Comparison of ENCODE assay signal across 8 cellular contexts in the genomic region with DNA sequence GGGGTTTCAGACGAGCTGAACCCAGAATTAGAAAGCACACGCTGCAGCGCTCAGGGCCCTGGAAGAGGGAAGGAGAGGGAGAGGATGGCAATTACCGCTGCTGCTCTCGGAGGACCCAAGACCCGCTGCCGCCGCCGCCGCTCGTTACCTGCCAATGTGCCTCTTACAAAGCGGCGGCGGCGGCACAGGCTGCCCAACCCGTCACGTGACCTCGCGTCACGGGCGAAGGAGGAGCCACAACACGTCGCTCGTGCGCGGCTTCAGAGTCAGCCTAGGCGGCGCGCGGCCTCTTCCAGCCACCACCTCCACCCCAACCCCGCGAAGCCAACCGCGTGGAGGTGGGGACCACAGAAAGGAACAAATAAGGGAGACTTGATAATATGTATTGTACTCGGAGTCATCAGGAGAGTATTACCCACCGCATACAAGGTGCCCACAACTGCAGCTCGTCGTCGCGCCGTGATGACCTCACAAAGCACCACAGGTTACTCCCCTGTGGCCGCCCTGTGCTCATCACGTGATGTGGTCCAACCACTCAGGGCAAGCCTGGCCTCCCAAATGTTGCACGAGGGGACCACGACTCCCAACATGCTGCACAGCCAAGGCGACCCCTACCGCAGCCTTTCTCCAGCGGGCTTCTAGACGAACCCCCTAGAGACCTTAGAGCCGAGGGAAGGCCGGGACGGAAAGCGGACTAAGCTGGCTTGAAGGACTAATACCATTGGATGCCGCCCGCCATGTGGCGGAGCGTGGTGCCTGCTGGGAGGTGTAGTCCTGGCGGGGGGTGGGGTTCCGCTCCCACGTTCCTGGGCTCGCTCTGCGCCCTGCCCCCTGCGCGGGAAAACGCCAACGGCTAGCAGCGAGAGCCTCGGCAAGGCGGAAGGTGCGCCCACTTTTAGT. TPM values are rescaled to one million over a fixed set of nuclear protein-coding genes. Genes with fewer than 3 reads are reported as not detected.
DNase-seq lines count a peak whose midpoint lies in the region; ATAC-seq and TF ChIP-seq lines count a peak whose summit lies in the region.

Gene UBAP2 (minus strand): TSS at position 158 of the 900 bp plus-strand sequence. CDS start 31,739 bp downstream, outside the sequence.

- no peak for TF ChIP-seq CTCF in kidney epithelial cell (IDR thresholded peaks at IDR 0.05; ENCODE audit: insufficient read depth, low read length, poor library complexity, severe bottlenecking)

- no peaks in the 10 kb centered on the region for H3K27me3 ChIP-seq in kidney epithelial cell (ENCODE audit: control insufficient read depth, insufficient read depth, low read length)

- no peaks in the 10 kb centered on the region for H3K36me3 ChIP-seq in kidney epithelial cell (ENCODE audit: control insufficient read depth, insufficient read depth, low read length)

- H3K4me3 ChIP-seq in kidney epithelial cell (ENCODE audit: low read depth, low read length) = peak within 1 kb of the TSS; percentile 95

- DNase-seq in AG20443 (ENCODE audit: low spot score) (peak; percentile 95), NCI-H460 (ENCODE audit: extremely low read depth, low read depth) (peak; percentile 92), cerebellum (ENCODE audit: low spot score) (peak; percentile 95), kidney epithelial cell (ENCODE audit: low read depth) (peak; percentile 86)
- DNase-seq in activated CD4-positive, alpha-beta T cell treated with anti-CD3 and anti-CD28 coated beads for 1 hour = peak; percentile 95
- peak; percentile 93 to 95 for DNase-seq in stimulated activated CD4-positive, alpha-beta T cell treated with anti-CD3 and anti-CD28 coated beads, Interleukin-15, amount 100 ng/mL, for 48 hours (ENCODE audit: low read depth in 2 of 2)

- peak; percentile 62 for ATAC-seq in GM19043 (IDR thresholded peaks at IDR 0.05; ENCODE audit: low read depth, unreplicated experiment)
- peak; percentile 74 for ATAC-seq in HG03378 (IDR thresholded peaks at IDR 0.05; ENCODE audit: unreplicated experiment)

RNA-seq across cellular contexts. Expression of gene UBAP2, which starts in this region (rescaled TPM):
- 12.7 and 13.6 TPM in 2 replicates for total RNA-seq in NCI-H460 (2014; rRNA removed; shearing (Covaris generic))
- 17.1 and 20.5 TPM in 2 replicates for polyA plus RNA-seq in NCI-H460 (2014; cell fraction: nucleus; rRNA removed)
- total RNA-seq in cerebellum (47.7 TPM), kidney epithelial cell (25.5 and 26.4 TPM in 2 replicates)

Comparison
In these comparisons a context has a peak if more than half of its experiments do, and no peak if none do; other contexts are left out.
1. Peak in every context shown above with its lines: DNase-seq, ATAC-seq and H3K4me3 ChIP-seq.